ENCODE assay signal across 18 cellular contexts in genomic region chr5:82640901-82641300, GRCh38.
DNase-seq lines count a peak whose midpoint lies in the region; ATAC-seq and TF ChIP-seq lines count a peak whose summit lies in the region.
"Had no signal": no experiment of that assay in that cellular context is flagged by ENCODE, and none has a peak within 500 bp of the region (broad histone marks: within the 10 kb centered on the region; RNA-seq: fewer than 3 reads in every experiment).

No MANE protein-coding gene starts in this region.

- no peaks in the 10 kb centered on the region for H3K9me3 ChIP-seq in MM.1S (replicated peaks; ENCODE audit: insufficient read depth, low read length)
- H3K9me3 ChIP-seq: left ventricle myocardium inferior, psoas muscle, SJSA1 had no signal

- no peaks in the 10 kb centered on the region for H3K27me3 ChIP-seq in MM.1S (replicated peaks; ENCODE audit: insufficient read depth, low read length)
- H3K27me3 ChIP-seq: SJSA1 had no signal

- DNase-seq in ACHN, result peak; percentile 1
- DNase-seq in MM.1S, result no peak
- DNase-seq in midbrain (lab: John Stamatoyannopoulos, UW), result peak; percentile 72
- DNase-seq in activated CD4-positive, alpha-beta T cell treated with anti-CD3 and anti-CD28 coated beads for 1 hour, result no peak
- DNase-seq in immature natural killer cell, result no peak
- DNase-seq in NCI-H2227 (lab: John Stamatoyannopoulos, UW; ENCODE audit: unreplicated experiment), result no peak
- DNase-seq: activated CD4-positive, alpha-beta T cell treated with anti-CD3 and anti-CD28 coated beads, Interleukin-2, amount 50 U/mL, for 4 hours; activated T-cell treated with anti-CD3 and anti-CD28 coated beads, Interleukin-2, amount 50 U/mL, for 48 hours; naive B cell; stimulated activated naive CD4-positive, alpha-beta T cell treated with Interleukin-2 at 50 U/mL for 16 hours had no signal

- peak overlapping the region; percentile 9; the same call in 1 of the 2 replicates for H3K4me2 ChIP-seq in MM.1S (ENCODE audit: low read depth, low read length)

- H2AFZ ChIP-seq in MM.1S (ENCODE audit: low read length), result no peak overlapping the region

- in situ Hi-C loops in ACHN (cut with HindIII; ENCODE audit: low pct_ligation_motif_present, low pct_unique_long_range_greater_than_20kb, low sequenced_read_pairs), result no loop called here

- H3K4me1 Mint-ChIP-seq in brain (peaks cover 72% of the 10 kb centered on the region), immature natural killer cell (peaks cover 2 to 8% of the 10 kb centered on the region in 2 donors)
- H3K4me1 Mint-ChIP-seq: CD8-positive, alpha-beta memory T cell; naive B cell had no signal

- no peaks in the 10 kb centered on the region for H3K79me2 ChIP-seq in MM.1S (ENCODE audit: low read length)

- H3K4me1 ChIP-seq in MM.1S (ENCODE audit: low read length), result peaks cover 31% of the 10 kb centered on the region
- H3K4me1 ChIP-seq: SJSA1 had no signal

- TF ChIP-seq CTCF in MM.1S (IDR thresholded peaks at IDR 0.05; ENCODE audit: low read length) (no peak), brain (conservative IDR thresholded peaks at IDR 0.05) (no peak)

- peaks cover 23% of the 10 kb centered on the region for H3F3A ChIP-seq in MM.1S (ENCODE audit: insufficient read depth, low read length)

- H3K27me3 Mint-ChIP-seq in brain (no peaks in the 10 kb centered on the region), immature natural killer cell (ENCODE audit: low read depth in 3 of 3) (peaks cover 0 to 2% (median 2%) of the 10 kb centered on the region in 3 donors)
- H3K27me3 Mint-ChIP-seq: activated naive CD8-positive, alpha-beta T cell treated with anti-CD3 and anti-CD28 coated beads for 36 hours; naive B cell had no signal

- no peaks in the 10 kb centered on the region for H3K36me3 Mint-ChIP-seq in brain
- no peaks in the 10 kb centered on the region for H3K36me3 Mint-ChIP-seq in immature natural killer cell
- H3K36me3 Mint-ChIP-seq: activated naive CD8-positive, alpha-beta T cell treated with anti-CD3 and anti-CD28 coated beads for 36 hours; CD8-positive, alpha-beta memory T cell; naive B cell had no signal

- no peaks in the 10 kb centered on the region for H4K20me1 ChIP-seq in MM.1S (ENCODE audit: insufficient read depth, low read length)

- H3K4me3 Mint-ChIP-seq in brain (peak overlapping the region in 4 of 5 experiments; percentile 6 to 19 (median 12)), immature natural killer cell (no peak overlapping the region)
- H3K4me3 Mint-ChIP-seq: activated naive CD8-positive, alpha-beta T cell treated with anti-CD3 and anti-CD28 coated beads for 36 hours; CD8-positive, alpha-beta memory T cell; naive B cell had no signal

- no peaks in the 10 kb centered on the region for H3K36me3 ChIP-seq in MM.1S (replicated peaks; ENCODE audit: insufficient read depth, low read length)
- H3K36me3 ChIP-seq: left ventricle myocardium inferior, SJSA1 had no signal

- H3K4me3 ChIP-seq in MM.1S (ENCODE audit: low read length), result no peak overlapping the region
- H3K4me3 ChIP-seq: GM12878, left ventricle myocardium inferior, psoas muscle, SJSA1 had no signal

- no peaks in the 10 kb centered on the region for H3K9me2 ChIP-seq in MM.1S (replicated peaks; ENCODE audit: insufficient read depth, low read length)

- no peak overlapping the region for H3K9ac ChIP-seq in MM.1S (ENCODE audit: low read length)

- H3K27ac Mint-ChIP-seq in brain, result peak overlapping the region; percentile 61 to 94 (median 90)
- H3K27ac Mint-ChIP-seq in immature natural killer cell, result no peak overlapping the region
- H3K27ac Mint-ChIP-seq: activated naive CD8-positive, alpha-beta T cell treated with anti-CD3 and anti-CD28 coated beads for 36 hours; CD8-positive, alpha-beta memory T cell; naive B cell had no signal

- no peak overlapping the region for H3K27ac ChIP-seq in MM.1S (ENCODE audit: low read length)
- H3K27ac ChIP-seq: psoas muscle, SJSA1 had no signal

- no peak for ATAC-seq in HG02970 (IDR thresholded peaks at IDR 0.05; ENCODE audit: low FRiP score, unreplicated experiment)

- H3K9me3 Mint-ChIP-seq in brain (no peaks in the 10 kb centered on the region), immature natural killer cell (no peaks in the 10 kb centered on the region)
- H3K9me3 Mint-ChIP-seq: activated naive CD8-positive, alpha-beta T cell treated with anti-CD3 and anti-CD28 coated beads for 36 hours; CD8-positive, alpha-beta memory T cell; naive B cell had no signal

Comparison
In these comparisons a context has a peak if more than half of its experiments do, and no peak if none do; other contexts are left out.
1. DNase-seq: peak in ACHN (single experiment) and midbrain (single experiment); none in MM.1S (single experiment), activated CD4-positive, alpha-beta T cell treated with anti-CD3 and anti-CD28 coated beads for 1 hour (single experiment), immature natural killer cell (0 of 3) and NCI-H2227 (single experiment).
2. H3K27ac Mint-ChIP-seq: peak in brain (5 of 5); none in immature natural killer cell (0 of 6).
3. H3K4me3 Mint-ChIP-seq: peak in brain (4 of 5); none in immature natural killer cell (0 of 5).